In the genomic region with DNA sequence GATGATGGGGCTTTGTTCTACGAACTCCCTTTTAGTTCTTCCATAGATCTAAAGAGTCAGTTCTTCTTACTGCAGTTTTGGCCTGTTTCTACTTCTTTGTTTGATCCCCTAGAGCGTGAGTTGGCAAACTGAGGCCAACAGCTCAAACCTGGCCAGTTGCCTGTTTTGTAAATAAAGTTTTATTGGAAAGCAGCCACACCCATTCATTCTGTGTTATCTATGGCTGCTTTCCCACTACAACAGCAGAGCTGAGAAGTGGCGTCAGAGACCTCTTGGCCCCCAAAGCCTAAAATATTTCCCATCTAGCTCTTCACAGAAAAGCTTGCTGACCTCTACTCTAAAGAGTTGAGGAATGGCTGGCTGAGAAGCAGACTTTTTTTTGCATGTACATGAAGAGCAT, we compare ENCODE assay signal across 20 cellular contexts. TPM values are rescaled to one million over a fixed set of nuclear protein-coding genes. Genes with fewer than 3 reads are reported as not detected.
DNase-seq lines count a peak whose midpoint lies in the region; ATAC-seq, FAIRE-seq and TF ChIP-seq lines count a peak whose summit lies in the region.
"Had no signal": no experiment of that assay in that cellular context is flagged by ENCODE, and none has a peak within 500 bp of the region (broad histone marks: within the 10 kb centered on the region; RNA-seq: fewer than 3 reads in every experiment).

No MANE protein-coding gene starts in this region.

- CTCF ChIA-PET in HEK293 (lab: Yijun Ruan, JAX): no interaction called here
- CTCF ChIA-PET in K562 (lab: Yijun Ruan, JAX; ENCODE audit: low intra/inter-chr PET ratio): no interaction called here

- DNase-seq in K562 (ENCODE audit: extremely low read depth in 1 of 4, low spot score in 3 of 4): no peak
- peak; percentile 54 for DNase-seq in fibroblast of mammary gland (ENCODE audit: low read depth)
- peak; percentile 21 for DNase-seq in sigmoid colon
- no peak for DNase-seq in prostate gland (ENCODE audit: low spot score)
- DNase-seq in NCI-H128 (lab: John Stamatoyannopoulos, UW; ENCODE audit: unreplicated experiment): no peak
- DNase-seq in BE2C: no peak
- DNase-seq in posterior cingulate gyrus: no peak
- DNase-seq: COR-L47, EL, HFFc6, Karpas-422, NCI-H1105 treated with DMSO at 0.1 percent for 48 hours, NCI-H187, NCI-H226, NCI-H526 treated with DMSO at 0.1 percent for 48 hours, SJCRH30 had no signal

- POLR2A ChIA-PET in HEK293 (lab: Yijun Ruan, JAX) (no interaction called here), K562 (lab: Yijun Ruan, JAX) (interaction anchor here (1.1 kb wide), 1 partner anchor 10 kb away, joined by 5 read pairs; no protein-coding TSS in a partner anchor)

- no peak for TF ChIP-seq CTCF in HEK293 (tag by site-specific recombination; IDR thresholded peaks at IDR 0.05)
- no peak for TF ChIP-seq CTCF in K562 (IDR thresholded peaks at IDR 0.05 in 2 of 3, conservative IDR thresholded peaks at IDR 0.05 in 1 of 3; ENCODE audit: insufficient read depth in 2 of 3, low read depth in 1 of 3, low read length in 3 of 3)
- TF ChIP-seq CTCF in fibroblast of mammary gland (conservative IDR thresholded peaks at IDR 0.05; ENCODE audit: control insufficient read depth, insufficient read depth, low read depth, low read length): no peak
- TF ChIP-seq CTCF in sigmoid colon (IDR thresholded peaks at IDR 0.05): no peak
- no peak for TF ChIP-seq CTCF in prostate gland (IDR thresholded peaks at IDR 0.05)
- no peak for TF ChIP-seq CTCF in BE2C (IDR thresholded peaks at IDR 0.05; ENCODE audit: low read depth, low read length)

- H3K27me3 ChIP-seq in K562 (ENCODE audit: control insufficient read depth in 2 of 2, insufficient read depth in 2 of 2, low read length in 2 of 2): peaks cover 12 to 42% of the 10 kb centered on the region in 2 experiments; a peak in 4 of 5 replicates
- H3K27me3 ChIP-seq in sigmoid colon: no peaks in the 10 kb centered on the region
- no peaks in the 10 kb centered on the region for H3K27me3 ChIP-seq in prostate gland (replicated peaks; ENCODE audit: insufficient read depth)
- 0 out of 2 replicates have a peak, but pooled peaks cover 3% of the 10 kb centered on the region for H3K27me3 ChIP-seq in BE2C
- H3K27me3 ChIP-seq: SJCRH30 had no signal

- H3K9me1 ChIP-seq in K562 (ENCODE audit: control insufficient read depth, insufficient read depth, low read length): no peaks in the 10 kb centered on the region

- in situ Hi-C loops in K562 (cut with MboI): no loop called here

- BruUV-seq in K562 (replicated peaks; lab: Mats Ljungman, UMichigan): no TSS peak

- no peak for TF ChIP-seq RAD21 in K562 (CRISPR knock-in tag; conservative IDR thresholded peaks at IDR 0.05 in 1 of 2, IDR thresholded peaks at IDR 0.05 in 1 of 2)

- no peak for TF ChIP-seq POLR2A in K562 (conservative IDR thresholded peaks at IDR 0.05)
- no peak for TF ChIP-seq POLR2A in sigmoid colon (IDR thresholded peaks at IDR 0.05)
- no peak for TF ChIP-seq POLR2A in prostate gland (IDR thresholded peaks at IDR 0.05)

- H3K4me3 ChIP-seq in HEK293 (ENCODE audit: low read depth, low read length): no peak overlapping the region
- H3K4me3 ChIP-seq in K562: no peak overlapping the region
- no peak overlapping the region for H3K4me3 ChIP-seq in fibroblast of mammary gland (ENCODE audit: control insufficient read depth, low read depth, low read length)
- H3K4me3 ChIP-seq in sigmoid colon: no peak overlapping the region
- no peak overlapping the region for H3K4me3 ChIP-seq in prostate gland
- no peak overlapping the region for H3K4me3 ChIP-seq in BE2C (ENCODE audit: low read depth, low read length)
- H3K4me3 ChIP-seq: SJCRH30 had no signal

- intact Hi-C loops in K562 (cut with micrococcal nuclease): no loop called here
- intact Hi-C loops in sigmoid colon (cut with DNase I): no loop called here
- intact Hi-C loops in prostate gland (cut with DNase I): no loop called here
- intact Hi-C loops in posterior cingulate gyrus (cut with DNase I): no loop called here

- H3K36me3 ChIP-seq in HEK293 (ENCODE audit: control insufficient read depth in 2 of 2, insufficient read depth in 1 of 2, low read length in 2 of 2): no peaks in the 10 kb centered on the region
- no peaks in the 10 kb centered on the region for H3K36me3 ChIP-seq in K562 (ENCODE audit: control insufficient read depth, insufficient read depth, low read length)
- H3K36me3 ChIP-seq in sigmoid colon: no peaks in the 10 kb centered on the region
- no peaks in the 10 kb centered on the region for H3K36me3 ChIP-seq in prostate gland
- no peaks in the 10 kb centered on the region for H3K36me3 ChIP-seq in BE2C
- H3K36me3 ChIP-seq: SJCRH30 had no signal

- TF ChIP-seq EP300 in K562 (IDR thresholded peaks at IDR 0.05; ENCODE audit: low read length): no peak
- no peak for TF ChIP-seq EP300 in sigmoid colon (IDR thresholded peaks at IDR 0.05)

- H3K9ac ChIP-seq in K562 (ENCODE audit: insufficient read depth in 1 of 2, low read depth in 2 of 2, low read length in 2 of 2): no peak overlapping the region

- H4K20me1 ChIP-seq in K562 (replicated peaks; ENCODE audit: control insufficient read depth, insufficient read depth, low read length): 0 out of 2 replicates have a peak, but pooled peaks cover 12% of the 10 kb centered on the region

- no peak overlapping the region for H3K4me2 ChIP-seq in K562 (ENCODE audit: insufficient read depth, low read length)

- WGBS in K562 (ENCODE audit: insufficient coverage, low coverage, missing lambda C conversion rate): 2% methylated on average over 3 of the region's 3 CpGs
- WGBS in sigmoid colon, 2 donors: 37 to 66% methylated on average over 3 of the region's 3 CpGs
- 64% methylated on average over 3 of the region's 3 CpGs for WGBS in prostate gland

- no peak for ATAC-seq in K562

- no peak overlapping the region for H3K27ac ChIP-seq in HEK293 (ENCODE audit: extremely low read depth, low read depth, low read length)
- no peak overlapping the region for H3K27ac ChIP-seq in K562 (ENCODE audit: extremely low read depth, low read depth, low read length)
- H3K27ac ChIP-seq in sigmoid colon: no peak overlapping the region
- H3K27ac ChIP-seq in prostate gland: no peak overlapping the region
- H3K27ac ChIP-seq: RWPE1, SJCRH30 had no signal

- H3K9me3 ChIP-seq in HEK293 (ENCODE audit: control insufficient read depth, insufficient read depth, low read depth, low read length): no peaks in the 10 kb centered on the region
- no peaks in the 10 kb centered on the region for H3K9me3 ChIP-seq in K562 (replicated peaks; ENCODE audit: control insufficient read depth, insufficient read depth, low read depth, low read length)
- H3K9me3 ChIP-seq in sigmoid colon: no peaks in the 10 kb centered on the region
- no peaks in the 10 kb centered on the region for H3K9me3 ChIP-seq in prostate gland
- H3K9me3 ChIP-seq in BE2C: no peaks in the 10 kb centered on the region

- no peaks in the 10 kb centered on the region for H3K79me2 ChIP-seq in K562 (ENCODE audit: control insufficient read depth, insufficient read depth, low read length)

- FAIRE-seq in K562 (lab: Jason Lieb, UNC): peak; percentile 6
- FAIRE-seq: H1 had no signal

- no peak overlapping the region for H2AFZ ChIP-seq in K562 (ENCODE audit: low read depth, low read length)

- H3K4me1 ChIP-seq in HEK293 (ENCODE audit: control insufficient read depth, insufficient read depth, low read length) (no peaks in the 10 kb centered on the region), K562 (replicated peaks in 1 of 2; ENCODE audit: control insufficient read depth in 2 of 2, insufficient read depth in 2 of 2, low read length in 2 of 2) (no peaks in the 10 kb centered on the region), sigmoid colon (no peaks in the 10 kb centered on the region), prostate gland (replicated peaks) (no peaks in the 10 kb centered on the region), BE2C (no peaks in the 10 kb centered on the region)
- H3K4me1 ChIP-seq: SJCRH30 had no signal

TF ChIP-seq in HEK293, 187 proteins besides CTCF, POLR2A, EP300 and RAD21 (continues in another document):
- no peak for TF ChIP-seq ZFP41 (tag by site-specific recombination; IDR thresholded peaks at IDR 0.05; ENCODE audit: borderline replicate concordance)
- no peak for TF ChIP-seq ZNF211 (tag by site-specific recombination; IDR thresholded peaks at IDR 0.05; ENCODE audit: low read depth)
- TF ChIP-seq ZNF274 (IDR thresholded peaks at IDR 0.05; ENCODE audit: low read length): no peak
- TF ChIP-seq ZNF274 (tag by site-specific recombination; IDR thresholded peaks at IDR 0.05; ENCODE audit: borderline replicate concordance): no peak
- TF ChIP-seq KLF10 (tag by site-specific recombination; IDR thresholded peaks at IDR 0.05): peak; percentile 75

RNA-seq across cellular contexts. Expression of gene EYA2, which starts 52.2 kb away (rescaled TPM):
- total RNA-seq in K562 (2011; cell fraction: chromatin; rRNA removed; ENCODE audit: low replicate concordance): not detected in 2 replicates
- total RNA-seq in K562 (2011; cell fraction: nucleolus; rRNA removed): not detected in 2 replicates
- not detected in 2 replicates for total RNA-seq in K562 (2011; cell fraction: nucleoplasm; rRNA removed)
- not detected in 2 replicates for total RNA-seq in K562 (2014; rRNA removed)
- not detected in 2 replicates for total RNA-seq in K562 (2014; rRNA removed; fragmentation: Illumina TruSeq; extraction: Trizol)
- not detected in 2 replicates for total RNA-seq in K562 (2015; rRNA removed; fragmentation: Illumina TruSeq; extraction: Trizol)
- total RNA-seq in K562 (2021): not detected in 2 replicates
- not detected in 2 replicates for polyA plus RNA-seq in K562 (2011; rRNA removed)
- polyA plus RNA-seq in K562 (2011; cell fraction: cytosol; rRNA removed): not detected in 2 replicates
- polyA plus RNA-seq in K562 (2011; cell fraction: nucleus; rRNA removed): not detected in 2 replicates
- 0.06 TPM in 1 of 2 replicates, not detected in the other for polyA plus RNA-seq in K562 (2012)
- not detected in 2 replicates for polyA plus RNA-seq in K562 (2014; fragmentation: Illumina TruSeq; extraction: Trizol)
- polyA plus RNA-seq in K562 (2014; fragmentation: Nextera tagmentation; extraction: Ambion mirVana): under 1 TPM in 1 of 2 experiments, not detected in 1; 0.03 TPM
- not detected in 2 replicates for polyA plus RNA-seq in K562 (2014; rRNA removed)
- not detected in 2 replicates for polyA minus RNA-seq in K562 (2011; rRNA and poly(A)+ RNA removed)
- not detected in 2 replicates for polyA minus RNA-seq in K562 (2011; cell fraction: cytosol; rRNA and poly(A)+ RNA removed)
- polyA minus RNA-seq in K562 (2011; cell fraction: nucleus; rRNA and poly(A)+ RNA removed): not detected in 2 replicates
- 1 to 10 TPM; 1.2 to 3.3 (median 2.6) TPM for total RNA-seq in sigmoid colon
- 10 to 100 TPM in 1 of 3 donors, 1 to 10 TPM in 2; 5.4 to 11.8 (median 6.1) TPM for polyA plus RNA-seq in sigmoid colon
- 10 to 100 TPM; 30.0 to 31.0 TPM for total RNA-seq in prostate gland
- not detected for polyA plus RNA-seq in BE2C (2012; ENCODE audit: insufficient read depth, insufficient read length, low read depth)
- total RNA-seq: A673 had no signal

Comparison
In these comparisons a context has a peak if more than half of its experiments do, and no peak if none do; other contexts are left out.
1. DNase-seq: peak in fibroblast of mammary gland (single experiment) and sigmoid colon (single experiment); none in K562 (0 of 4), prostate gland (single experiment), NCI-H128 (single experiment), BE2C (single experiment) and posterior cingulate gyrus (0 of 10).
2. RNA of gene EYA2, which starts 52.2 kb away (total RNA-seq): 30.0 to 31.0 TPM in prostate gland; 1.2 to 3.3 TPM in sigmoid colon and not detected in K562; every median in the first group is over 4 times any median in the second.
3. Of the 44 proteins assayed by ChIP-seq in both K562 and HEK293: peak only in K562: none; only in HEK293: KLF10 and ZNF561; in both: none; in neither: 42.